ENCODE assay signal across 2 cellular contexts in genomic region chr10:102115775-102116174, GRCh38.
TF ChIP-seq lines count a peak whose summit lies in the region.

No MANE protein-coding gene starts in this region.

TF ChIP-seq in IMR-90, 13 proteins besides CTCF, POLR2A, EP300 and RAD21:
- no peak for TF ChIP-seq NFE2L2 (IDR thresholded peaks at IDR 0.05; ENCODE audit: low read depth, low read length)
- no peak for TF ChIP-seq MXI1 (IDR thresholded peaks at IDR 0.05; ENCODE audit: borderline replicate concordance, low read depth, low read length)
- TF ChIP-seq MAFK (IDR thresholded peaks at IDR 0.05; ENCODE audit: low read depth, low read length), result no peak

TF ChIP-seq in GM12878, 131 proteins besides CTCF, POLR2A, EP300 and RAD21:
- no peak for TF ChIP-seq FOXM1 (IDR thresholded peaks at IDR 0.05; ENCODE audit: low read depth, low read length)
- TF ChIP-seq BCL11A (IDR thresholded peaks at IDR 0.05; ENCODE audit: low read depth, low read length), result no peak
